In genomic region chr1:76351655-76352054, GRCh38 we compare ENCODE assay signal across 22 cellular contexts.
"Had no signal": no experiment of that assay in that cellular context is flagged by ENCODE, and none has a peak within 500 bp of the region (broad histone marks: within the 10 kb centered on the region; RNA-seq: fewer than 3 reads in every experiment).

No MANE protein-coding gene starts in this region.

- H3K9me3 Mint-ChIP-seq: mesothelial cell of epicardium; nephron; neural progenitor cell; stimulated activated naive CD8-positive, alpha-beta T cell treated with anti-CD3 and anti-CD28 coated beads, Interleukin-15, amount 100 ng/mL, for 72 hours had no signal

- H3K4me1 Mint-ChIP-seq: nephron; stimulated activated naive CD8-positive, alpha-beta T cell treated with anti-CD3 and anti-CD28 coated beads, Interleukin-15, amount 100 ng/mL, for 72 hours had no signal

- H3K27me3 Mint-ChIP-seq: naive B cell; progenitor cell of endocrine pancreas; stimulated activated naive CD8-positive, alpha-beta T cell treated with anti-CD3 and anti-CD28 coated beads, Interleukin-15, amount 100 ng/mL, for 72 hours had no signal

- H3K36me3 Mint-ChIP-seq: neural progenitor cell had no signal

- DNase-seq: effector memory CD4-positive, alpha-beta T cell; foreskin keratinocyte; heart right ventricle; hippocampal formation; left cardiac atrium; left lung; mesenchymal stem cell; mucosa of descending colon; naive B cell; right lobe of liver; small intestine; stimulated activated CD4-positive, alpha-beta T cell treated with anti-CD3 and anti-CD28 coated beads, Interleukin-15, amount 100 ng/mL, for 24 hours; stimulated activated CD4-positive, alpha-beta T cell treated with anti-CD3 and anti-CD28 coated beads, Interleukin-2, amount 100 ng/mL, for 48 hours; stimulated activated naive CD4-positive, alpha-beta T cell; stimulated activated naive CD8-positive, alpha-beta T cell treated with anti-CD3 and anti-CD28 coated beads, Interleukin-15, amount 100 ng/mL, for 72 hours; transverse colon; upper lobe of right lung; uterus had no signal

- H3K4me3 Mint-ChIP-seq: mesothelial cell of epicardium; naive B cell; nephron; neural progenitor cell; stimulated activated naive CD8-positive, alpha-beta T cell treated with anti-CD3 and anti-CD28 coated beads, Interleukin-15, amount 100 ng/mL, for 72 hours had no signal

- H3K27ac Mint-ChIP-seq: mesothelial cell of epicardium; naive B cell; nephron; neural progenitor cell; progenitor cell of endocrine pancreas; stimulated activated naive CD8-positive, alpha-beta T cell treated with anti-CD3 and anti-CD28 coated beads, Interleukin-15, amount 100 ng/mL, for 72 hours had no signal
